ENCODE assay signal across 8 cellular contexts in genomic region chr12:14394317-14395058, GRCh38. TPM values are rescaled to one million over a fixed set of nuclear protein-coding genes. Genes with fewer than 3 reads are reported as not detected.
DNase-seq lines count a peak whose midpoint lies in the region; TF ChIP-seq lines count a peak whose summit lies in the region.

No MANE protein-coding gene starts in this region.

- intact Hi-C loops in dorsolateral prefrontal cortex (cut with DNase I) = no loop called here
- intact Hi-C loops in transverse colon (cut with DNase I; ENCODE audit: low total_unique reads) = no loop called here

- DNase-seq in A172 (ENCODE audit: low spot score) (peak; percentile 65), HEK293T (ENCODE audit: extremely low spot score) (peak; percentile 45), MG63 (peak; percentile 16), SKM-1 treated with dmso at 0.1 percent for 144 hours (lab: John Stamatoyannopoulos, UW; ENCODE audit: unreplicated experiment) (peak; percentile 20), dorsolateral prefrontal cortex (peak in 2 of 10 donors; percentile 36 to 50), mesenchymal stem cell (peak; percentile 92), transverse colon (no peak)

- no peak overlapping the region for H3K14ac ChIP-seq in mesenchymal stem cell (ENCODE audit: low read length in 2 of 2)

- H3K4ac ChIP-seq in mesenchymal stem cell (ENCODE audit: low read depth in 1 of 2, low read length in 2 of 2) = no peak overlapping the region

- no peak overlapping the region for H2BK15ac ChIP-seq in mesenchymal stem cell (ENCODE audit: low read depth, poor library complexity, severe bottlenecking)

- H3K9me3 ChIP-seq in MG63 (peaks cover 6% of the 10 kb centered on the region), mesenchymal stem cell (ENCODE audit: control insufficient read depth, low read length) (peaks cover 7% of the 10 kb centered on the region), transverse colon (peaks cover 7 to 8% of the 10 kb centered on the region in 2 donors)

- H3K18ac ChIP-seq in mesenchymal stem cell (ENCODE audit: low read depth in 1 of 2, low read length in 2 of 2) = no peak overlapping the region

- TF ChIP-seq CTCF in dorsolateral prefrontal cortex (IDR thresholded peaks at IDR 0.05 in 54 of 56, conservative IDR thresholded peaks at IDR 0.05 in 2 of 56; ENCODE audit: low read depth in 1 of 56, partially characterized antibody in 56 of 56) (peak in 38 of 56 donors; percentile 7 to 45 (median 26)), transverse colon (IDR thresholded peaks at IDR 0.05) (peak in 3 of 5 experiments; percentile 3 to 51 (median 23))

- H3K36me3 ChIP-seq in MG63 (peaks cover 4% of the 10 kb centered on the region; the same call in 1 of the 2 replicates), mesenchymal stem cell (ENCODE audit: control insufficient read depth in 1 of 2, insufficient read depth in 2 of 2, low read depth in 1 of 2, low read length in 2 of 2) (peaks cover 0 to 14% of the 10 kb centered on the region in 2 experiments), transverse colon (peaks cover 0 to 2% (median 0%) of the 10 kb centered on the region in 4 donors)

- CTCF ChIA-PET in HEK293T (lab: Yijun Ruan, JAX) = interaction anchor here (0.6 to 1.7 kb wide), 3 partner anchors 9 to 874 kb away, joined by 3 to 10 read pairs (median 4); no protein-coding TSS in a partner anchor

- H2BK120ac ChIP-seq in mesenchymal stem cell (ENCODE audit: low read depth, low read length) = no peak overlapping the region

- H3K9ac ChIP-seq in mesenchymal stem cell (ENCODE audit: low read length) = peak overlapping the region; percentile 23

- no peak for TF ChIP-seq EP300 in transverse colon (IDR thresholded peaks at IDR 0.05; ENCODE audit: low read depth)

- WGBS in mesenchymal stem cell = 4% methylated on average over 2 of the region's 3 CpGs
- 4 to 10% methylated on average over 3 of the region's 3 CpGs for WGBS in transverse colon (ENCODE audit: low coverage in 1 of 2), 2 donors

- H3K4me2 ChIP-seq in mesenchymal stem cell (ENCODE audit: low read length, poor library complexity, severe bottlenecking) = no peak overlapping the region

- H3K4me3 ChIP-seq in GM08714 (ENCODE audit: low read length) (peak overlapping the region; percentile 11; the same call in 1 of the 2 replicates), MG63 (no peak overlapping the region), dorsolateral prefrontal cortex (peak overlapping the region in 55 of 59 donors; percentile 0 to 49 (median 23)), mesenchymal stem cell (ENCODE audit: insufficient read depth in 1 of 2, low read depth in 1 of 2, low read length in 2 of 2) (no peak overlapping the region), transverse colon (peak overlapping the region in 1 of 4 donors; percentile 6)

- H2BK5ac ChIP-seq in mesenchymal stem cell (ENCODE audit: low read depth, low read length, poor library complexity, severe bottlenecking) = no peak overlapping the region

- H3K27me3 ChIP-seq in MG63 (no peaks in the 10 kb centered on the region), dorsolateral prefrontal cortex (no peaks in the 10 kb centered on the region), mesenchymal stem cell (ENCODE audit: control insufficient read depth in 1 of 2, insufficient read depth in 1 of 2, low read length in 2 of 2) (no peaks in the 10 kb centered on the region), transverse colon (no peaks in the 10 kb centered on the region)

- no peak overlapping the region for H4K91ac ChIP-seq in mesenchymal stem cell (ENCODE audit: low read length)

- no peaks in the 10 kb centered on the region for H3K79me1 ChIP-seq in mesenchymal stem cell (replicated peaks; ENCODE audit: low read length, poor library complexity, severe bottlenecking)

- peak overlapping the region in 57 of 59 donors; percentile 9 to 83 (median 69) for H3K27ac ChIP-seq in dorsolateral prefrontal cortex
- no peak overlapping the region for H3K27ac ChIP-seq in mesenchymal stem cell (ENCODE audit: low read length, poor library complexity, severe bottlenecking)
- H3K27ac ChIP-seq in transverse colon = peak overlapping the region; percentile 62 to 72 (median 71)

- no peak overlapping the region for H2AFZ ChIP-seq in mesenchymal stem cell (ENCODE audit: low read depth, low read length)

- POLR2A ChIA-PET in HEK293T (lab: Yijun Ruan, JAX) = interaction anchor here (1.0 to 1.7 kb wide), 4 partner anchors 9 to 1394 kb away, joined by 3 to 13 read pairs (median 8); partner anchors contain the start of gene ATF7IP

- no peak overlapping the region for H4K8ac ChIP-seq in mesenchymal stem cell (ENCODE audit: low read length)

- no peak overlapping the region for H2AK5ac ChIP-seq in mesenchymal stem cell (ENCODE audit: low read length, severe bottlenecking)

- TF ChIP-seq POLR2A in transverse colon (IDR thresholded peaks at IDR 0.05) = no peak

- no peaks in the 10 kb centered on the region for H3K4me1 ChIP-seq in mesenchymal stem cell (ENCODE audit: control insufficient read depth, insufficient read depth, low read depth, low read length)
- peaks cover 0 to 38% (median 18%) of the 10 kb centered on the region in 4 donors for H3K4me1 ChIP-seq in transverse colon

- no peak overlapping the region for H2BK12ac ChIP-seq in mesenchymal stem cell (ENCODE audit: low read length in 2 of 2)

- no peak overlapping the region for H3K23ac ChIP-seq in mesenchymal stem cell (ENCODE audit: low read length in 2 of 2)

- in situ Hi-C loops in transverse colon (cut with MboI; ENCODE audit: low pct_ligation_motif_present in 1 of 4, low pct_unique_long_range_greater_than_20kb in 1 of 4, low sequenced_read_pairs in 3 of 4) = no loop called here

TF ChIP-seq in HEK293T, 16 proteins besides CTCF, POLR2A, EP300 and RAD21:
- TF ChIP-seq CTBP1 (IDR thresholded peaks at IDR 0.05; ENCODE audit: borderline replicate concordance) (no peak), HDGF (IDR thresholded peaks at IDR 0.05; ENCODE audit: borderline replicate concordance) (no peak), SUZ12 (IDR thresholded peaks at IDR 0.05) (no peak), ARNT (IDR thresholded peaks at IDR 0.05) (no peak), FOXA1 (IDR thresholded peaks at IDR 0.05) (no peak), L3MBTL2 (conservative IDR thresholded peaks at IDR 0.05) (no peak), ELF4 (IDR thresholded peaks at IDR 0.05) (no peak), ZNF384 (IDR thresholded peaks at IDR 0.05) (no peak), FOXM1 (IDR thresholded peaks at IDR 0.05; ENCODE audit: borderline replicate concordance) (no peak), LEF1 (IDR thresholded peaks at IDR 0.05; ENCODE audit: borderline replicate concordance) (no peak), NFRKB (IDR thresholded peaks at IDR 0.05) (no peak), FOXK2 (IDR thresholded peaks at IDR 0.05) (no peak), SP1 (IDR thresholded peaks at IDR 0.05) (no peak)

RNA-seq across cellular contexts. Expression of gene ATF7IP, which starts 29.0 kb away (rescaled TPM):
- total RNA-seq in A172 (2014; rRNA removed; shearing (Covaris generic)) = 26.4 and 30.0 TPM in 2 replicates
- 15.3 and 19.9 TPM in 2 replicates for total RNA-seq in MG63 (2014; rRNA removed; shearing (Covaris generic); ENCODE audit: low replicate concordance)
- total RNA-seq in dorsolateral prefrontal cortex (10 to 100 TPM; 49.2 to 99.3 (median 71.5) TPM), transverse colon (100 to 1,000 TPM in 2 of 4 donors, 10 to 100 TPM in 2; 32.2 to 159 (median 85.3) TPM)
- 14.7 TPM for polyA plus RNA-seq in mesenchymal stem cell (2013, experiment 1 of 2)
- 13.8 TPM for polyA plus RNA-seq in mesenchymal stem cell (2013, experiment 2 of 2)

Comparison
In these comparisons a context has a peak if more than half of its experiments do, and no peak if none do; other contexts are left out.
1. H3K4me3 ChIP-seq: peak in GM08714 (single experiment) and dorsolateral prefrontal cortex (55 of 59); none in MG63 (single experiment) and mesenchymal stem cell (0 of 2).